In genomic region chr22:20281891-20282290, GRCh38 we compare ENCODE assay signal across 7 cellular contexts. TPM values are rescaled to one million over a fixed set of nuclear protein-coding genes. Genes with fewer than 3 reads are reported as not detected.
"Had no signal": no experiment of that assay in that cellular context is flagged by ENCODE, and none has a peak within 500 bp of the region (broad histone marks: within the 10 kb centered on the region; RNA-seq: fewer than 3 reads in every experiment).

No MANE protein-coding gene starts in this region.

- H3K27ac Mint-ChIP-seq: IgD-negative memory B cell had no signal

- H3K36me3 Mint-ChIP-seq: IgD-negative memory B cell had no signal

- H3K27me3 Mint-ChIP-seq: IgD-negative memory B cell had no signal

- H3K4me3 Mint-ChIP-seq: IgD-negative memory B cell had no signal

- H3K36me3 ChIP-seq: HAP-1 had no signal

- H3K9me3 ChIP-seq: HAP-1 had no signal

- H3K9ac ChIP-seq: GM23248 had no signal

- DNase-seq: GM23248, GOT3, H7, KG1 had no signal

- H3K4me1 ChIP-seq: HAP-1 had no signal

- H3K9me3 Mint-ChIP-seq: IgD-negative memory B cell had no signal

- H3K4me1 Mint-ChIP-seq: IgD-negative memory B cell had no signal

- H3K4me3 ChIP-seq: GM23248, HAP-1 had no signal

- FAIRE-seq: HTR-8/SVneo had no signal

- H2AFZ ChIP-seq: GM23248 had no signal

- H3K27ac ChIP-seq: GM23248 had no signal

RNA-seq across cellular contexts. Expression of gene RTN4R, which starts 13.8 kb away (rescaled TPM):
- total RNA-seq: GM23248 had no signal
- polyA plus RNA-seq: IgD-negative memory B cell had no signal
